In the genomic region with DNA sequence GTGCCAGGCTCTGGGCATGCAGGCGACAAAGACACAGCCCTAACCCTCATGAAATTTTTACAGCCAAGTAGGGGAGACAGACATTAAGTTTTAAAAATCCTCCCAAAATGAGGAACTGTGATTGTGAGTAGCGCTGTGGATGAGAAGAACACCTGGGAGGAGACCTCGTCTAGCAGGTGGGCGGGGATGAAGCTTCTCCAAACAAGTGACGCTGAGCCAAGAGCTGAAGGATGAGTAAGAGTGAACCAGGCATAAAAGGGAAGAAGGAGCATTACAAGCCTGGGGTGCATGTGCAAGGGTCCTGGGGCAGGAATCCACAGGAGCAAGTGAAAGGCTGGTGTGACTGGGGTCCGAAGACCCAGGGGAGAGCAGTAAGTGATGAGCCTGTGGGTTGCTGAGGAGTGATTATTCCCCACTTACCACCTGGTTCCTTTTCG, we compare ENCODE assay signal across 24 cellular contexts.
DNase-seq lines count a peak whose midpoint lies in the region; ATAC-seq and TF ChIP-seq lines count a peak whose summit lies in the region.
"Had no signal": no experiment of that assay in that cellular context is flagged by ENCODE, and none has a peak within 500 bp of the region (broad histone marks: within the 10 kb centered on the region; RNA-seq: fewer than 3 reads in every experiment).

No MANE protein-coding gene starts in this region.

- H3K9me3 ChIP-seq in HEK293 (ENCODE audit: control insufficient read depth, insufficient read depth, low read depth, low read length) = no peaks in the 10 kb centered on the region
- H3K9me3 ChIP-seq: adrenal gland, colonic mucosa, thyroid gland had no signal

- no peak for TF ChIP-seq CTCF in HEK293 (tag by site-specific recombination; IDR thresholded peaks at IDR 0.05)
- no peak for TF ChIP-seq CTCF in osteocyte (IDR thresholded peaks at IDR 0.05)
- no peak for TF ChIP-seq CTCF in natural killer cell (IDR thresholded peaks at IDR 0.05)

- CTCF ChIA-PET in HEK293 (lab: Yijun Ruan, JAX) = no interaction called here

- H3K27ac ChIP-seq in HEK293 (ENCODE audit: extremely low read depth, low read depth, low read length) = no peak overlapping the region
- H3K27ac ChIP-seq: adrenal gland, brain microvascular endothelial cell, colonic mucosa, KMS-11, spleen, thyroid gland, WERI-Rb-1 had no signal

- no peak overlapping the region for H3K4me3 ChIP-seq in HEK293 (ENCODE audit: low read depth, low read length)
- H3K4me3 ChIP-seq: adrenal gland, colonic mucosa, HAP-1, spleen, thyroid gland had no signal

- POLR2A ChIA-PET in HEK293 (lab: Yijun Ruan, JAX) = interaction anchor here (1.0 kb wide), 1 partner anchor 11 kb away, joined by 3 read pairs; no protein-coding TSS in a partner anchor

- H3K4me3 Mint-ChIP-seq in osteocyte (ENCODE audit: unreplicated experiment) (no peak overlapping the region), natural killer cell (no peak overlapping the region)
- H3K4me3 Mint-ChIP-seq: stimulated activated naive CD8-positive, alpha-beta T cell treated with anti-CD3 and anti-CD28 coated beads, Interleukin-15, Interleukin-2, amounts not matched to agents 100 ng/mL and 50 ng/mL, for 24 hours had no signal

- DNase-seq in NCI-H2029 (lab: John Stamatoyannopoulos, UW) (peak; percentile 58), NCI-H2029 treated with DMSO at 0.1 percent for 48 hours (lab: John Stamatoyannopoulos, UW) (no peak), ecto neural progenitor cell (ENCODE audit: low spot score) (peak; percentile 44), osteocyte (ENCODE audit: extremely low spot score, unreplicated experiment) (peak; percentile 80), natural killer cell (no peak)
- DNase-seq: activated CD4-positive, alpha-beta T cell treated with anti-CD3 and anti-CD28 coated beads, Interleukin-2, amount 50 U/mL, for 4 hours; activated gamma-delta T cell treated with Interleukin-2 at 50 U/mL for 16 hours; activated T-cell treated with anti-CD3 and anti-CD28 coated beads for 4 hours; adrenal gland; brain microvascular endothelial cell; colonic mucosa; glutamatergic neuron; left cardiac atrium; NCI-H1694; spleen; stimulated activated CD4-positive, alpha-beta T cell treated with anti-CD3 and anti-CD28 coated beads, Interleukin-4, amount 100 ng/mL, for 24 hours; thyroid gland; WERI-Rb-1 had no signal

- H3K4me1 Mint-ChIP-seq in osteocyte (ENCODE audit: unreplicated experiment) (no peaks in the 10 kb centered on the region), natural killer cell (no peaks in the 10 kb centered on the region)

- ATAC-seq in GM18502 (IDR thresholded peaks at IDR 0.05; ENCODE audit: poor library complexity, unreplicated experiment) (no peak), HG03175 (IDR thresholded peaks at IDR 0.05; ENCODE audit: unreplicated experiment) (no peak), natural killer cell (no peak)
- ATAC-seq: left cardiac atrium had no signal

- peaks cover 7% of the 10 kb centered on the region for H3K4me1 ChIP-seq in HEK293 (ENCODE audit: control insufficient read depth, insufficient read depth, low read length)
- H3K4me1 ChIP-seq: adrenal gland, colonic mucosa, HAP-1, spleen, thyroid gland had no signal

- intact Hi-C loops in natural killer cell (cut with micrococcal nuclease) = no loop called here

- H3K36me3 Mint-ChIP-seq in osteocyte (ENCODE audit: unreplicated experiment) (no peaks in the 10 kb centered on the region), natural killer cell (no peaks in the 10 kb centered on the region)

- H3K9me3 Mint-ChIP-seq in osteocyte (ENCODE audit: unreplicated experiment) (no peaks in the 10 kb centered on the region), natural killer cell (no peaks in the 10 kb centered on the region)
- H3K9me3 Mint-ChIP-seq: stimulated activated naive CD8-positive, alpha-beta T cell treated with anti-CD3 and anti-CD28 coated beads, Interleukin-15, Interleukin-2, amounts not matched to agents 100 ng/mL and 50 ng/mL, for 24 hours had no signal

- H3K27me3 Mint-ChIP-seq in osteocyte (ENCODE audit: unreplicated experiment) (no peaks in the 10 kb centered on the region), natural killer cell (ENCODE audit: low read depth in 2 of 2) (no peaks in the 10 kb centered on the region)
- H3K27me3 Mint-ChIP-seq: stimulated activated naive CD8-positive, alpha-beta T cell treated with anti-CD3 and anti-CD28 coated beads, Interleukin-15, Interleukin-2, amounts not matched to agents 100 ng/mL and 50 ng/mL, for 24 hours had no signal

- H3K27ac Mint-ChIP-seq in osteocyte (ENCODE audit: unreplicated experiment) (no peak overlapping the region), natural killer cell (no peak overlapping the region)
- H3K27ac Mint-ChIP-seq: stimulated activated naive CD8-positive, alpha-beta T cell treated with anti-CD3 and anti-CD28 coated beads, Interleukin-15, Interleukin-2, amounts not matched to agents 100 ng/mL and 50 ng/mL, for 24 hours had no signal

- H3K36me3 ChIP-seq in HEK293 (ENCODE audit: control insufficient read depth in 2 of 2, insufficient read depth in 1 of 2, low read length in 2 of 2) = no peaks in the 10 kb centered on the region
- H3K36me3 ChIP-seq: adrenal gland, brain microvascular endothelial cell, colonic mucosa, HAP-1, spleen, thyroid gland, WERI-Rb-1 had no signal

TF ChIP-seq in HEK293, 187 proteins besides CTCF, POLR2A, EP300 and RAD21:
- TF ChIP-seq ZBTB17 (tag by site-specific recombination; IDR thresholded peaks at IDR 0.05) (0 out of 2 replicates have a peak, but pooled peaks have one; percentile 23), ZNF623 (tag by site-specific recombination; IDR thresholded peaks at IDR 0.05) (peak; percentile 97)
- TF ChIP-seq, protein P1, sequence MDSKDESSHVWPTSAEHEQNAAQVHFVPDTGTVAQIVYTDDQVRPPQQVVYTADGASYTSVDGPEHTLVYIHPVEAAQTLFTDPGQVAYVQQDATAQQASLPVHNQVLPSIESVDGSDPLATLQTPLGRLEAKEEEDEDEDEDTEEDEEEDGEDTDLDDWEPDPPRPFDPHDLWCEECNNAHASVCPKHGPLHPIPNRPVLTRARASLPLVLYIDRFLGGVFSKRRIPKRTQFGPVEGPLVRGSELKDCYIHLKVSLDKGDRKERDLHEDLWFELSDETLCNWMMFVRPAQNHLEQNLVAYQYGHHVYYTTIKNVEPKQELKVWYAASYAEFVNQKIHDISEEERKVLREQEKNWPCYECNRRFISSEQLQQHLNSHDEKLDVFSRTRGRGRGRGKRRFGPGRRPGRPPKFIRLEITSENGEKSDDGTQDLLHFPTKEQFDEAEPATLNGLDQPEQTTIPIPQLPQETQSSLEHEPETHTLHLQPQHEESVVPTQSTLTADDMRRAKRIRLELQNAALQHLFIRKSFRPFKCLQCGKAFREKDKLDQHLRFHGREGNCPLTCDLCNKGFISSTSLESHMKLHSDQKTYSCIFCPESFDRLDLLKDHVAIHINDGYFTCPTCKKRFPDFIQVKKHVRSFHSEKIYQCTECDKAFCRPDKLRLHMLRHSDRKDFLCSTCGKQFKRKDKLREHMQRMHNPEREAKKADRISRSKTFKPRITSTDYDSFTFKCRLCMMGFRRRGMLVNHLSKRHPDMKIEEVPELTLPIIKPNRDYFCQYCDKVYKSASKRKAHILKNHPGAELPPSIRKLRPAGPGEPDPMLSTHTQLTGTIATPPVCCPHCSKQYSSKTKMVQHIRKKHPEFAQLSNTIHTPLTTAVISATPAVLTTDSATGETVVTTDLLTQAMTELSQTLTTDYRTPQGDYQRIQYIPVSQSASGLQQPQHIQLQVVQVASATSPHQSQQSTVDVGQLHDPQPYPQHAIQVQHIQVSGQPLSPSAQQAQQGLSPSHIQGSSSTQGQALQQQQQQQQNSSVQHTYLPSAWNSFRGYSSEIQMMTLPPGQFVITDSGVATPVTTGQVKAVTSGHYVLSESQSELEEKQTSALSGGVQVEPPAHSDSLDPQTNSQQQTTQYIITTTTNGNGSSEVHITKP (tag by site-specific recombination; IDR thresholded peaks at IDR 0.05) = no peak

Comparison
In these comparisons a context has a peak if more than half of its experiments do, and no peak if none do; other contexts are left out.
1. DNase-seq: peak in NCI-H2029 (single experiment), ecto neural progenitor cell (single experiment) and osteocyte (single experiment); none in NCI-H2029 treated with DMSO at 0.1 percent for 48 hours (single experiment) and natural killer cell (single experiment).